In genomic region chr12:95072900-95073697, GRCh38 we compare ENCODE assay signal across 8 cellular contexts. TPM values are rescaled to one million over a fixed set of nuclear protein-coding genes. Genes with fewer than 3 reads are reported as not detected.
DNase-seq lines count a peak whose midpoint lies in the region; ATAC-seq and TF ChIP-seq lines count a peak whose summit lies in the region.

Gene NR2C1 (minus strand): TSS chr12:95073618. CDS start chr12:95067384, 6,234 bp downstream.

- WGBS in lung, 2 donors, result 1% methylated on average over 89 to 99 of the region's 99 CpGs

- H3K9me3 ChIP-seq in CD4-positive, CD25-positive, alpha-beta regulatory T cell (ENCODE audit: control insufficient read depth in 2 of 2, low read length in 2 of 2), result no peaks in the 10 kb centered on the region
- H3K9me3 ChIP-seq in lung (ENCODE audit: control insufficient read depth in 2 of 2, insufficient read depth in 1 of 2, low read length in 1 of 2), result no peaks in the 10 kb centered on the region

- ATAC-seq in CD4-positive, CD25-positive, alpha-beta regulatory T cell (ENCODE audit: low read depth in 2 of 2), result peak; percentile 99
- peak; percentile 93 for ATAC-seq in GM19455 (IDR thresholded peaks at IDR 0.05; ENCODE audit: unreplicated experiment)
- ATAC-seq in lung (ENCODE audit: insufficient read depth, low FRiP score), result peak; percentile 97

- H3K4me1 ChIP-seq in CD4-positive, CD25-positive, alpha-beta regulatory T cell (ENCODE audit: control insufficient read depth, insufficient read depth, low read length, poor library complexity, severe bottlenecking), result peaks cover 6% of the 10 kb centered on the region
- peaks cover 3 to 4% of the 10 kb centered on the region in 2 donors for H3K4me1 ChIP-seq in lung (ENCODE audit: control insufficient read depth in 2 of 2, insufficient read depth in 2 of 2, low read length in 2 of 2)

- no peaks in the 10 kb centered on the region for H3K9me3 Mint-ChIP-seq in CD4-positive, CD25-positive, alpha-beta regulatory T cell

- peak within 1 kb of the TSS; percentile 84 for H3K4me3 ChIP-seq in CD4-positive, CD25-positive, alpha-beta regulatory T cell (ENCODE audit: low read depth, low read length)
- H3K4me3 ChIP-seq in HL-60 (replicated peaks; ENCODE audit: insufficient read depth, low read length), result peak within 1 kb of the TSS; percentile 89
- H3K4me3 ChIP-seq in lung, result peak within 1 kb of the TSS; percentile 90

- peaks cover 4 to 33% (median 20%) of the 10 kb centered on the region in 4 donors for H3K4me1 Mint-ChIP-seq in CD4-positive, CD25-positive, alpha-beta regulatory T cell

- H3K4me3 Mint-ChIP-seq in CD4-positive, CD25-positive, alpha-beta regulatory T cell, result peak within 1 kb of the TSS; percentile 96 to 99 (median 97)

- peak; percentile 89 to 96 (median 94) for DNase-seq in CD4-positive, CD25-positive, alpha-beta regulatory T cell
- DNase-seq in HL-60 (ENCODE audit: low read depth in 1 of 2, low spot score in 1 of 2) (peak; percentile 84 to 96), NK-92 (lab: John Stamatoyannopoulos, UW; ENCODE audit: unreplicated experiment) (peak; percentile 58), lung (ENCODE audit: low spot score) (peak; percentile 95)
- peak; percentile 80 to 82 for DNase-seq in activated CD8-positive, alpha-beta memory T cell treated with anti-CD3 and anti-CD28 coated beads for 1 hour (ENCODE audit: extremely low read depth in 1 of 2, low read depth in 1 of 2)
- peak; percentile 90 for DNase-seq in effector CD4-positive, alpha-beta T cell
- DNase-seq in stimulated activated CD4-positive, alpha-beta T cell treated with anti-CD3 and anti-CD28 coated beads, TNF-alpha, amount 100 ng/mL, for 4 hours (ENCODE audit: low read depth in 3 of 3), result peak; percentile 81 to 86 (median 84)

- TF ChIP-seq CTCF in HL-60 (IDR thresholded peaks at IDR 0.05; ENCODE audit: insufficient read depth, low read length) (no peak), lung (IDR thresholded peaks at IDR 0.05; ENCODE audit: control extremely low read depth, extremely low read depth) (no peak)

- peaks cover 8% of the 10 kb centered on the region for H3K27me3 Mint-ChIP-seq in CD4-positive, CD25-positive, alpha-beta regulatory T cell

- H3K36me3 Mint-ChIP-seq in CD4-positive, CD25-positive, alpha-beta regulatory T cell, result no peaks in the 10 kb centered on the region

- peak within 1 kb of the TSS; percentile 90 to 93 (median 92) for H3K27ac Mint-ChIP-seq in CD4-positive, CD25-positive, alpha-beta regulatory T cell

- H3K27ac ChIP-seq in CD4-positive, CD25-positive, alpha-beta regulatory T cell (ENCODE audit: insufficient read depth, low read length, poor library complexity, severe bottlenecking), result peak within 1 kb of the TSS; percentile 71
- H3K27ac ChIP-seq in HL-60 (replicated peaks) (peak within 1 kb of the TSS; percentile 88), lung (ENCODE audit: low read depth in 1 of 2, low read length in 1 of 2) (peak within 1 kb of the TSS; percentile 88 to 89)

- no peaks in the 10 kb centered on the region for H3K27me3 ChIP-seq in CD4-positive, CD25-positive, alpha-beta regulatory T cell (ENCODE audit: control insufficient read depth, insufficient read depth, low read length)
- H3K27me3 ChIP-seq in HL-60 (ENCODE audit: insufficient read depth, poor library complexity, severe bottlenecking) (no peaks in the 10 kb centered on the region), lung (ENCODE audit: control insufficient read depth, insufficient read depth) (no peaks in the 10 kb centered on the region)

- H3K36me3 ChIP-seq in CD4-positive, CD25-positive, alpha-beta regulatory T cell (ENCODE audit: control insufficient read depth, insufficient read depth, low read length), result no peaks in the 10 kb centered on the region
- peaks cover 0 to 3% of the 10 kb centered on the region in 2 donors for H3K36me3 ChIP-seq in lung (ENCODE audit: control insufficient read depth in 2 of 2, insufficient read depth in 2 of 2, low read length in 2 of 2)

RNA-seq across cellular contexts. Expression of gene NR2C1, which starts in this region (rescaled TPM):
- total RNA-seq in CD4-positive, CD25-positive, alpha-beta regulatory T cell, result 58.3 TPM
- 1 to 10 TPM; 6.1 to 9.9 (median 9.4) TPM for polyA plus RNA-seq in CD4-positive, CD25-positive, alpha-beta regulatory T cell
- 10 to 100 TPM; 26.5 to 76.0 TPM for total RNA-seq in lung
- polyA plus RNA-seq in lung, result 10 to 100 TPM in 1 of 2 donors, 1 to 10 TPM in 1; 8.6 to 85.2 TPM

Comparison
In these comparisons a context has a peak if more than half of its experiments do, and no peak if none do; other contexts are left out.
1. Peak in every context shown above with its lines: DNase-seq, ATAC-seq, H3K4me3 ChIP-seq and H3K27ac ChIP-seq.